ENCODE assay signal across 1 cellular context in the genomic region with DNA sequence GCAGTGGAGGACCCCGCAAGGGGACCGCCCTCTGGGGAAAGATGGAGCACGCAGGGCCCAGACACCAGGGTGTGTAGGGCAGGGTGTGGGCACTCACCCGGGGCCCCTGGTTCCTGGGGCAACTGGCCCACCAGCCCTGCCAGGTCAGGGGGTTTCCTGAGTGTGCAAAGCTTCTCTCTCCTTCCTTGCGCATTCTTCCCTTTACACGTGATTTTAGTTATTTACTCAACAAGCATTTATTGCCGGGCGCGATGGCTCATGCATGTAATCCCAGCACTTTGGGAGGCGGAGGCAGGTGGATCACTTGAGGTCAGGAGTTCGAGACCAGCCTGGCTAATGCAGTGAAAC.
TF ChIP-seq lines count a peak whose summit lies in the region.

No MANE protein-coding gene starts in this region.

TF ChIP-seq in H1, 55 proteins besides CTCF, POLR2A, EP300 and RAD21:
- TF ChIP-seq SP2 (IDR thresholded peaks at IDR 0.05; ENCODE audit: low read length) (no peak), RXRA (IDR thresholded peaks at IDR 0.05; ENCODE audit: insufficient read depth, low read depth, low read length) (no peak), SAP30 (IDR thresholded peaks at IDR 0.05; ENCODE audit: insufficient read depth, insufficient replicate concordance, low read length) (no peak), NRF1 (IDR thresholded peaks at IDR 0.05; ENCODE audit: low read depth, low read length) (no peak), RNF2 (IDR thresholded peaks at IDR 0.05; ENCODE audit: borderline replicate concordance, low read depth, low read length, missing control alignments, poor library complexity, severe bottlenecking) (no peak), CBX5 (IDR thresholded peaks at IDR 0.05; ENCODE audit: low read depth, low read length) (no peak), PHF8 (conservative IDR thresholded peaks at IDR 0.05; ENCODE audit: low read depth, low read length) (no peak), SIRT6 (IDR thresholded peaks at IDR 0.05; ENCODE audit: low read length) (no peak), ASH2L (IDR thresholded peaks at IDR 0.05; ENCODE audit: low read length) (no peak), CBX8 (IDR thresholded peaks at IDR 0.05; ENCODE audit: borderline replicate concordance, low read depth, low read length) (no peak), KDM4A (IDR thresholded peaks at IDR 0.05; ENCODE audit: low read depth, low read length, severe bottlenecking) (no peak), CREB1 (IDR thresholded peaks at IDR 0.05) (no peak), CHD2 (IDR thresholded peaks at IDR 0.05; ENCODE audit: low read length) (no peak)
- TF ChIP-seq, protein P1, sequence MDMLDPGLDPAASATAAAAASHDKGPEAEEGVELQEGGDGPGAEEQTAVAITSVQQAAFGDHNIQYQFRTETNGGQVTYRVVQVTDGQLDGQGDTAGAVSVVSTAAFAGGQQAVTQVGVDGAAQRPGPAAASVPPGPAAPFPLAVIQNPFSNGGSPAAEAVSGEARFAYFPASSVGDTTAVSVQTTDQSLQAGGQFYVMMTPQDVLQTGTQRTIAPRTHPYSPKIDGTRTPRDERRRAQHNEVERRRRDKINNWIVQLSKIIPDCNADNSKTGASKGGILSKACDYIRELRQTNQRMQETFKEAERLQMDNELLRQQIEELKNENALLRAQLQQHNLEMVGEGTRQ (IDR thresholded peaks at IDR 0.05; ENCODE audit: low read length), result no peak
